In the genomic region with DNA sequence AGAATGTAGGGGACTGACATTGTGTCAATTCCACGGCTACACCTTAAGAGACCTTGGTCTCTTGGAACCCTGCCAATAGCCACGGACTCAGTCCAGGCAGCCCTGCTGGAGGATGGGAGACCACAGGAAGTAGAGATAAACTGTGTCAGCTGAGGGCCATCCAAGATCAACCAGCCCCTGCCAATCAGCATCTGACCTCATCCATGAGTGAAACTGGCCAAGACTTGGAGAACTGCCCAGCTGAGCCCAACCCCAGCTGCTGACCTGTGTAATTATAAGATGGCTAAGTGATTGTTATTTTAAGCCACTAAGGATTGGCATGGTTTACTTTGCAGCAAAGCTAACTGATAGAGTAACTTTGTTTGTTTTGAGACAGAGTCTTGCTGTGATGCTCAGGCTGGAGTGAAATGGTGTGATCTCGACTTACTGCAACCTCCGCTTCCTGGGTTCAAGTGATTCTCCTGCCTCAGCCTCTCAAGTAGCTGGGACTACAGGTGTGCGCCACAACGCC, we compare ENCODE assay signal across 8 cellular contexts. TPM values are rescaled to one million over a fixed set of nuclear protein-coding genes. Genes with fewer than 3 reads are reported as not detected.
A peak's percentile ranks its signal among the peaks of the same experiment; 100 is the strongest.
DNase-seq lines count a peak whose midpoint lies in the region; ATAC-seq and TF ChIP-seq lines count a peak whose summit lies in the region.

No MANE protein-coding gene starts in this region.

- no peak for ATAC-seq in HG02973 (IDR thresholded peaks at IDR 0.05; ENCODE audit: unreplicated experiment)

- no peak overlapping the region for H3K4me3 ChIP-seq in fibroblast of pulmonary artery (replicated peaks; ENCODE audit: low read depth, low read length)
- H3K4me3 ChIP-seq in skeletal muscle cell (ENCODE audit: low read depth, low read length), result no peak overlapping the region
- no peak overlapping the region for H3K4me3 ChIP-seq in H7 (ENCODE audit: insufficient read depth, low read depth, low read length)
- H3K4me3 ChIP-seq in dorsolateral prefrontal cortex, result no peak overlapping the region

- peak overlapping the region; percentile 79 for H3K27ac ChIP-seq in RWPE1
- no peak overlapping the region for H3K27ac ChIP-seq in dorsolateral prefrontal cortex

- intact Hi-C loops in dorsolateral prefrontal cortex (cut with DNase I), result no loop called here

- POLR2A ChIA-PET in RWPE1 (lab: Yijun Ruan, JAX; ENCODE audit: low non-redundant PET), result no interaction called here

- CTCF ChIA-PET in RWPE1 (lab: Yijun Ruan, JAX), result interaction anchor here (0.6 to 2.5 kb wide), 2 partner anchors 48 to 556 kb away, joined by 4 to 7 read pairs; no protein-coding TSS in a partner anchor

- H3K27me3 ChIP-seq in H7 (ENCODE audit: control insufficient read depth, insufficient read depth, low read length) (no peaks in the 10 kb centered on the region), dorsolateral prefrontal cortex (no peaks in the 10 kb centered on the region)

- no peaks in the 10 kb centered on the region for H3K36me3 ChIP-seq in H7 (replicated peaks; ENCODE audit: control insufficient read depth, insufficient read depth, low read length)

- DNase-seq in HK-2 (ENCODE audit: unreplicated experiment) (peak; percentile 81), RWPE1 (ENCODE audit: low spot score) (peak; percentile 57), fibroblast of pulmonary artery (ENCODE audit: low read depth) (peak; percentile 86), skeletal muscle cell (ENCODE audit: low read depth) (peak; percentile 65), H7 (no peak), dorsolateral prefrontal cortex (no peak)
- no peak for DNase-seq in activated CD8-positive, alpha-beta memory T cell treated with anti-CD3 and anti-CD28 coated beads for 24 hours

- TF ChIP-seq CTCF in RWPE1 (conservative IDR thresholded peaks at IDR 0.05; ENCODE audit: low read depth) (no peak), fibroblast of pulmonary artery (IDR thresholded peaks at IDR 0.05; ENCODE audit: low read length, missing control alignments) (no peak), dorsolateral prefrontal cortex (IDR thresholded peaks at IDR 0.05 in 54 of 56, conservative IDR thresholded peaks at IDR 0.05 in 2 of 56; ENCODE audit: low read depth in 1 of 56, partially characterized antibody in 56 of 56) (no peak)

RNA-seq across cellular contexts. Expression of gene YWHAE, which starts 13.3 kb away (rescaled TPM):
- total RNA-seq in H7 (2014; rRNA removed; shearing (Covaris generic)), result 303 and 330 TPM in 2 replicates
- total RNA-seq in dorsolateral prefrontal cortex, result 1,000 to 10,000 TPM in 9 of 120 experiments, 100 to 1,000 TPM in 111; 537 to 1,262 (median 829) TPM

RNA-seq across cellular contexts. Expression of gene CRK, which starts 42.7 kb away (rescaled TPM):
- total RNA-seq in H7 (2014; rRNA removed; shearing (Covaris generic)), result 60.5 and 68.4 TPM in 2 replicates
- 10 to 100 TPM; 37.2 to 62.1 (median 49.0) TPM for total RNA-seq in dorsolateral prefrontal cortex

Comparison
In these comparisons a context has a peak if more than half of its experiments do, and no peak if none do; other contexts are left out.
1. DNase-seq: peak in HK-2 (single experiment), RWPE1 (single experiment), fibroblast of pulmonary artery (single experiment) and skeletal muscle cell (single experiment); none in H7 (single experiment), dorsolateral prefrontal cortex (0 of 10) and activated CD8-positive, alpha-beta memory T cell treated with anti-CD3 and anti-CD28 coated beads for 24 hours (single experiment).